Comparison of ENCODE assay signal across 1 cellular context in genomic region chr20:19964289-19965263, GRCh38.
TF ChIP-seq lines count a peak whose summit lies in the region.

No MANE protein-coding gene starts in this region.

TF ChIP-seq in A549, 52 proteins besides CTCF, POLR2A, EP300 and RAD21 (continued from another document):
- TF ChIP-seq GATA3 (IDR thresholded peaks at IDR 0.05; ENCODE audit: borderline replicate concordance), result peak; percentile 64
- peak; percentile 69 for TF ChIP-seq JUNB (IDR thresholded peaks at IDR 0.05)
- peak; percentile 95 to 98 for TF ChIP-seq CEBPB (IDR thresholded peaks at IDR 0.05)
- TF ChIP-seq ZNF302 (CRISPR knock-in tag; IDR thresholded peaks at IDR 0.05), result no peak
- TF ChIP-seq RNF2 (IDR thresholded peaks at IDR 0.05; ENCODE audit: borderline replicate concordance, low read depth), result no peak
- TF ChIP-seq HES2 (IDR thresholded peaks at IDR 0.05), result no peak
